In genomic region chr16:56554441-56554840, GRCh38 we compare ENCODE assay signal across 32 cellular contexts. TPM values are rescaled to one million over a fixed set of nuclear protein-coding genes. Genes with fewer than 3 reads are reported as not detected.
"Had no signal": no experiment of that assay in that cellular context is flagged by ENCODE, and none has a peak within 500 bp of the region (broad histone marks: within the 10 kb centered on the region; RNA-seq: fewer than 3 reads in every experiment).

No MANE protein-coding gene starts in this region.

- H3K4me3 ChIP-seq: neural progenitor cell, ovary, psoas muscle, skin epidermis, smooth muscle cell, stomach, thoracic aorta, thyroid gland, tibial nerve, upper lobe of left lung, vagina had no signal

- H3K79me2 ChIP-seq: parathyroid adenoma had no signal

- H3K27me3 ChIP-seq: neural progenitor cell, ovary, thyroid gland, tibial nerve, upper lobe of left lung, vagina had no signal

- H3K4me2 ChIP-seq: neural progenitor cell, smooth muscle cell had no signal

- DNase-seq: naive thymus-derived CD4-positive, alpha-beta T cell; natural killer cell; occipital lobe; ovary; psoas muscle; right cardiac atrium; stimulated activated CD4-positive, alpha-beta T cell treated with anti-CD3 and anti-CD28 coated beads, Interleukin-15, amount 100 ng/mL, for 24 hours; stimulated activated CD4-positive, alpha-beta T cell treated with anti-CD3 and anti-CD28 coated beads, Interleukin-2, amount 100 ng/mL, for 24 hours; stimulated activated CD4-positive, alpha-beta T cell treated with anti-CD3 and anti-CD28 coated beads, Interleukin-2, amount 100 ng/mL, for 48 hours; stimulated activated CD4-positive, alpha-beta T cell treated with anti-CD3 and anti-CD28 coated beads, Interleukin-4, amount 100 ng/mL, for 24 hours; stimulated activated naive B cell treated with anti-CD40 and anti-IgM and Interleukin-4, amounts not matched to agents 10 μg/mL and 1 μg/mL and 100 μg/mL, for 72 hours; stimulated activated naive CD4-positive, alpha-beta T cell treated with Interleukin-2 at 50 U/mL for 16 hours; stomach; thyroid gland; trophoblast cell; upper lobe of left lung had no signal

- H3K27ac ChIP-seq: neural progenitor cell, ovary, parathyroid adenoma, psoas muscle, skin epidermis, stomach, thoracic aorta, thyroid gland, tibial nerve, upper lobe of left lung, vagina had no signal

- H3K9me3 ChIP-seq: ovary, psoas muscle, stomach, thoracic aorta, thyroid gland, tibial nerve, upper lobe of left lung, vagina had no signal

- H3K9ac ChIP-seq: neural progenitor cell, parathyroid adenoma had no signal

- H3K36me3 ChIP-seq: neural progenitor cell, ovary, stomach, thoracic aorta, thyroid gland, tibial nerve, upper lobe of left lung, vagina had no signal

- H3K4me1 ChIP-seq: neural progenitor cell, parathyroid adenoma had no signal

- H2AFZ ChIP-seq: neural progenitor cell, parathyroid adenoma had no signal

- ATAC-seq: naive thymus-derived CD4-positive, alpha-beta T cell; natural killer cell; psoas muscle; right cardiac atrium; sciatic nerve; stimulated activated effector memory CD8-positive, alpha-beta T cell treated with anti-CD3 and anti-CD28 coated beads, Interleukin-12 subunit alpha, Interleukin-12 subunit beta, amount 100 ng/mL, for 72 hours; stimulated activated naive B cell treated with anti-CD40 and anti-IgM and Interleukin-4, amounts not matched to agents 10 μg/mL and 1 μg/mL and 100 μg/mL, for 72 hours had no signal

RNA-seq across cellular contexts. Expression of gene MT4, which starts 10.4 kb away (rescaled TPM):
- total RNA-seq: naive thymus-derived CD4-positive, alpha-beta T cell; natural killer cell; occipital lobe; osteoblast; ovary; progenitor cell of endocrine pancreas; psoas muscle; renal cortical epithelial cell; right cardiac atrium; sciatic nerve; smooth muscle cell; stomach; subcutaneous adipose tissue; temporal lobe; thoracic aorta; thyroid gland; tibial nerve; upper lobe of left lung; urinary bladder had no signal
- polyA plus RNA-seq: naive thymus-derived CD4-positive, alpha-beta T cell; neural cell; ovary; psoas muscle; right cardiac atrium; smooth muscle cell; stomach; urinary bladder had no signal

RNA-seq across cellular contexts. Expression of gene MT3, which starts 34.9 kb away (rescaled TPM):
- total RNA-seq: natural killer cell, osteoblast, progenitor cell of endocrine pancreas, renal cortical epithelial cell, smooth muscle cell, thoracic aorta, thyroid gland had no signal
- polyA plus RNA-seq: smooth muscle cell had no signal

RNA-seq across cellular contexts. Expression of gene MT2A, which starts 53.9 kb away (rescaled TPM):
- polyA plus RNA-seq: neural cell had no signal
